ENCODE assay signal across 8 cellular contexts in genomic region chr9:16058131-16058549, GRCh38.
DNase-seq lines count a peak whose midpoint lies in the region; ATAC-seq and TF ChIP-seq lines count a peak whose summit lies in the region.

No MANE protein-coding gene starts in this region.

- H3K36me3 ChIP-seq in KOPT-K1 (ENCODE audit: insufficient read depth, low read length), result no peaks in the 10 kb centered on the region

- POLR2A ChIA-PET in activated CD4-positive, alpha-beta T cell treated with anti-CD3 and anti-CD28 coated beads, Interleukin-2, amount 10 ng/mL, durations not matched to agents 7 days and 5 days (lab: Charles Lee), result no interaction called here

- H3K9me3 Mint-ChIP-seq in activated CD4-positive, alpha-beta T cell treated with anti-CD3 and anti-CD28 coated beads, Interleukin-2, amount 10 ng/mL, durations not matched to agents 7 days and 5 days, result no peaks in the 10 kb centered on the region

- ATAC-seq in GM21529 (IDR thresholded peaks at IDR 0.05; ENCODE audit: unreplicated experiment) (no peak), HG02970 (IDR thresholded peaks at IDR 0.05; ENCODE audit: low FRiP score, unreplicated experiment) (no peak)

- DNase-seq in activated CD4-positive, alpha-beta T cell treated with anti-CD3 and anti-CD28 coated beads, Interleukin-2, amount 10 ng/mL, durations not matched to agents 7 days and 5 days, result peak; percentile 27
- no peak for DNase-seq in activated CD4-positive, alpha-beta T cell treated with anti-CD3 and anti-CD28 coated beads, Interleukin-2, amount 50 U/mL, for 48 hours
- DNase-seq in coronary artery (ENCODE audit: low spot score) (peak; percentile 21), HUDEP-2 (lab: John Stamatoyannopoulos, UW; ENCODE audit: unreplicated experiment in 76 of 76) (no peak)
- peak; percentile 26 for DNase-seq in stimulated activated CD8-positive, alpha-beta memory T cell treated with anti-CD3 and anti-CD28 coated beads, Interleukin-4, amount 100 ng/mL, for 48 hours

- CTCF ChIA-PET in activated CD4-positive, alpha-beta T cell treated with anti-CD3 and anti-CD28 coated beads, Interleukin-2, amount 10 ng/mL, durations not matched to agents 7 days and 5 days (lab: Charles Lee), result no interaction called here

- TF ChIP-seq CTCF in coronary artery (IDR thresholded peaks at IDR 0.05), result no peak

- no peak overlapping the region for H3K4me3 ChIP-seq in coronary artery

- no peaks in the 10 kb centered on the region for H3K27me3 Mint-ChIP-seq in activated CD4-positive, alpha-beta T cell treated with anti-CD3 and anti-CD28 coated beads, Interleukin-2, amount 10 ng/mL, durations not matched to agents 7 days and 5 days

- H3K27ac ChIP-seq in KOPT-K1 (ENCODE audit: low read depth, low read length, poor library complexity, severe bottlenecking), result peak overlapping the region; percentile 24
- no peak overlapping the region for H3K27ac ChIP-seq in coronary artery

- H3K9me3 ChIP-seq in KOPT-K1 (ENCODE audit: insufficient read depth, low read length, poor library complexity, severe bottlenecking), result no peaks in the 10 kb centered on the region

- H3K4me1 Mint-ChIP-seq in activated CD4-positive, alpha-beta T cell treated with anti-CD3 and anti-CD28 coated beads, Interleukin-2, amount 10 ng/mL, durations not matched to agents 7 days and 5 days, result peaks cover 22% of the 10 kb centered on the region

- H3K36me3 Mint-ChIP-seq in activated CD4-positive, alpha-beta T cell treated with anti-CD3 and anti-CD28 coated beads, Interleukin-2, amount 10 ng/mL, durations not matched to agents 7 days and 5 days (ENCODE audit: low read depth), result no peaks in the 10 kb centered on the region

- H3K27ac Mint-ChIP-seq in activated CD4-positive, alpha-beta T cell treated with anti-CD3 and anti-CD28 coated beads, Interleukin-2, amount 10 ng/mL, durations not matched to agents 7 days and 5 days, result no peak overlapping the region

- peak overlapping the region; percentile 0 for H3K4me3 Mint-ChIP-seq in activated CD4-positive, alpha-beta T cell treated with anti-CD3 and anti-CD28 coated beads, Interleukin-2, amount 10 ng/mL, durations not matched to agents 7 days and 5 days

Comparison
In these comparisons a context has a peak if more than half of its experiments do, and no peak if none do; other contexts are left out.
1. DNase-seq: peak in activated CD4-positive, alpha-beta T cell treated with anti-CD3 and anti-CD28 coated beads, Interleukin-2, amount 10 ng/mL, durations not matched to agents 7 days and 5 days (single experiment), coronary artery (single experiment) and stimulated activated CD8-positive, alpha-beta memory T cell treated with anti-CD3 and anti-CD28 coated beads, Interleukin-4, amount 100 ng/mL, for 48 hours (single experiment); none in activated CD4-positive, alpha-beta T cell treated with anti-CD3 and anti-CD28 coated beads, Interleukin-2, amount 50 U/mL, for 48 hours (0 of 2) and HUDEP-2 (0 of 76).